In the genomic region with DNA sequence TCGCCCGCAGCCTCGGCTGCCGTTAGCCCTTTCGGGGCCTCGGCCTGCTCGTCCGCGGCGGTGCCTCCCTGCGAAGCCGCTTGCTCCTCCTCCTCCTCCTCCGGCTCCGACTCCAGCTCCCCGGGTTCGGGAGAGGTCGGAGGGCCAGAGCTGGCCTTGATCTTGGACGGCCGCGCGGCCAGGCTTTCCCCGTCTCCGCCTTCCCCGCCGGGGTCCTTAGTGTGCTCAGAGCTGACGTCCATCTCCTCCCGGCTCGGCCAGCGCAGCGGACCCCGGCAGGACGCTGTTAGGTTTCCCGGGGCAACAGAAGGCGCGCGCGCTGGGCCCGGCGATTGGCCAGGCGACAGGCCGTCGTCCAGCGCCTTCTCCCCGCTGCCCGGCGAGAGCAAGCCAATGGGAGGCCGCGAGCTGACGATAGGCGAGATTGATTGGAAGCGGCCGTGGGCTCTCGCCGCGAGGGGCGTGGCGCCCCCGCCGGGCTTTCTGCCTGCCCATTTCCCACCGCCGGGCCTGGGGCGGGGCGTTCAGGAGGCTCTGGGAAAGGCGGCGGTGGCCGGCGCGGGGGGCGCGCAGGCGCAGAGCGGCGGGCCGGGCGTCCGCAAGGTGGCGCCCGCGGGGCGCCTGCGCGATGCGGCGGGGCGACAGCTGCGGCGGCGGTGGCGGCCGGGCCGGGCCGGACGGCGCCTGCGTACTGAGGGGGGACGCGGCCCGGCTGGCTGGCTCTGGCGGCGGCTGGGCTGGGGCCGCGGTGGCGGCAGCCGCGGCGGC, we compare ENCODE assay signal across 1 cellular context.
A peak's percentile ranks its signal among the peaks of the same experiment; 100 is the strongest.
TF ChIP-seq lines count a peak whose summit lies in the region.

A gene with protein sequence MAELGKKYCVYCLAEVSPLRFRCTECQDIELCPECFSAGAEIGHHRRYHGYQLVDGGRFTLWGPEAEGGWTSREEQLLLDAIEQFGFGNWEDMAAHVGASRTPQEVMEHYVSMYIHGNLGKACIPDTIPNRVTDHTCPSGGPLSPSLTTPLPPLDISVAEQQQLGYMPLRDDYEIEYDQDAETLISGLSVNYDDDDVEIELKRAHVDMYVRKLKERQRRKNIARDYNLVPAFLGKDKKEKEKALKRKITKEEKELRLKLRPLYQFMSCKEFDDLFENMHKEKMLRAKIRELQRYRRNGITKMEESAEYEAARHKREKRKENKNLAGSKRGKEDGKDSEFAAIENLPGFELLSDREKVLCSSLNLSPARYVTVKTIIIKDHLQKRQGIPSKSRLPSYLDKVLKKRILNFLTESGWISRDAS (plus strand): TSS at position 676 of the 768 bp plus-strand sequence. CDS start 208 bp downstream, outside the sequence.

TF ChIP-seq in HepG2, 621 proteins besides CTCF, POLR2A, EP300 and RAD21 (continued from another document and continues in another):
- TF ChIP-seq ZNF318 (CRISPR knock-in tag; IDR thresholded peaks at IDR 0.05), result no peak
- no peak for TF ChIP-seq SRY (CRISPR knock-in tag; IDR thresholded peaks at IDR 0.05)
- no peak for TF ChIP-seq MXD3 (CRISPR knock-in tag; IDR thresholded peaks at IDR 0.05)
- no peak for TF ChIP-seq IRX3 (CRISPR knock-in tag; IDR thresholded peaks at IDR 0.05; ENCODE audit: borderline replicate concordance, low read depth)
- no peak for TF ChIP-seq NKX3-1 (CRISPR knock-in tag; IDR thresholded peaks at IDR 0.05)
- TF ChIP-seq TBX2 (CRISPR knock-in tag; IDR thresholded peaks at IDR 0.05; ENCODE audit: borderline replicate concordance), result no peak; the same call in none of the 2 replicates
- TF ChIP-seq CAMTA2 (CRISPR knock-in tag; IDR thresholded peaks at IDR 0.05; ENCODE audit: borderline replicate concordance), result no peak
- TF ChIP-seq, protein P1, sequence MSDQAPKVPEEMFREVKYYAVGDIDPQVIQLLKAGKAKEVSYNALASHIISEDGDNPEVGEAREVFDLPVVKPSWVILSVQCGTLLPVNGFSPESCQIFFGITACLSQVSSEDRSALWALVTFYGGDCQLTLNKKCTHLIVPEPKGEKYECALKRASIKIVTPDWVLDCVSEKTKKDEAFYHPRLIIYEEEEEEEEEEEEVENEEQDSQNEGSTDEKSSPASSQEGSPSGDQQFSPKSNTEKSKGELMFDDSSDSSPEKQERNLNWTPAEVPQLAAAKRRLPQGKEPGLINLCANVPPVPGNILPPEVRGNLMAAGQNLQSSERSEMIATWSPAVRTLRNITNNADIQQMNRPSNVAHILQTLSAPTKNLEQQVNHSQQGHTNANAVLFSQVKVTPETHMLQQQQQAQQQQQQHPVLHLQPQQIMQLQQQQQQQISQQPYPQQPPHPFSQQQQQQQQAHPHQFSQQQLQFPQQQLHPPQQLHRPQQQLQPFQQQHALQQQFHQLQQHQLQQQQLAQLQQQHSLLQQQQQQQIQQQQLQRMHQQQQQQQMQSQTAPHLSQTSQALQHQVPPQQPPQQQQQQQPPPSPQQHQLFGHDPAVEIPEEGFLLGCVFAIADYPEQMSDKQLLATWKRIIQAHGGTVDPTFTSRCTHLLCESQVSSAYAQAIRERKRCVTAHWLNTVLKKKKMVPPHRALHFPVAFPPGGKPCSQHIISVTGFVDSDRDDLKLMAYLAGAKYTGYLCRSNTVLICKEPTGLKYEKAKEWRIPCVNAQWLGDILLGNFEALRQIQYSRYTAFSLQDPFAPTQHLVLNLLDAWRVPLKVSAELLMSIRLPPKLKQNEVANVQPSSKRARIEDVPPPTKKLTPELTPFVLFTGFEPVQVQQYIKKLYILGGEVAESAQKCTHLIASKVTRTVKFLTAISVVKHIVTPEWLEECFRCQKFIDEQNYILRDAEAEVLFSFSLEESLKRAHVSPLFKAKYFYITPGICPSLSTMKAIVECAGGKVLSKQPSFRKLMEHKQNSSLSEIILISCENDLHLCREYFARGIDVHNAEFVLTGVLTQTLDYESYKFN (CRISPR knock-in tag; conservative IDR thresholded peaks at IDR 0.05), result no peak
- TF ChIP-seq ZNF160 (CRISPR knock-in tag; IDR thresholded peaks at IDR 0.05), result no peak
- TF ChIP-seq IKZF1 (IDR thresholded peaks at IDR 0.05), result no peak
- TF ChIP-seq, protein P2, sequence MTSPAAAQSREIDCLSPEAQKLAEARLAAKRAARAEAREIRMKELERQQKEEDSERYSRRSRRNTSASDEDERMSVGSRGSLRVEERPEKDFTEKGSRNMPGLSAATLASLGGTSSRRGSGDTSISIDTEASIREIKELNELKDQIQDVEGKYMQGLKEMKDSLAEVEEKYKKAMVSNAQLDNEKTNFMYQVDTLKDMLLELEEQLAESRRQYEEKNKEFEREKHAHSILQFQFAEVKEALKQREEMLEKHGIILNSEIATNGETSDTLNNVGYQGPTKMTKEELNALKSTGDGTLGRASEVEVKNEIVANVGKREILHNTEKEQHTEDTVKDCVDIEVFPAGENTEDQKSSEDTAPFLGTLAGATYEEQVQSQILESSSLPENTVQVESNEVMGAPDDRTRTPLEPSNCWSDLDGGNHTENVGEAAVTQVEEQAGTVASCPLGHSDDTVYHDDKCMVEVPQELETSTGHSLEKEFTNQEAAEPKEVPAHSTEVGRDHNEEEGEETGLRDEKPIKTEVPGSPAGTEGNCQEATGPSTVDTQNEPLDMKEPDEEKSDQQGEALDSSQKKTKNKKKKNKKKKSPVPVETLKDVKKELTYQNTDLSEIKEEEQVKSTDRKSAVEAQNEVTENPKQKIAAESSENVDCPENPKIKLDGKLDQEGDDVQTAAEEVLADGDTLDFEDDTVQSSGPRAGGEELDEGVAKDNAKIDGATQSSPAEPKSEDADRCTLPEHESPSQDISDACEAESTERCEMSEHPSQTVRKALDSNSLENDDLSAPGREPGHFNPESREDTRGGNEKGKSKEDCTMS (CRISPR knock-in tag; conservative IDR thresholded peaks at IDR 0.05), result no peak
- TF ChIP-seq THYN1 (CRISPR knock-in tag; IDR thresholded peaks at IDR 0.05; ENCODE audit: borderline replicate concordance, low read depth), result no peak
- no peak for TF ChIP-seq GZF1 (CRISPR knock-in tag; IDR thresholded peaks at IDR 0.05)
- no peak for TF ChIP-seq CEBPG (CRISPR knock-in tag; IDR thresholded peaks at IDR 0.05)
- TF ChIP-seq, protein P3, sequence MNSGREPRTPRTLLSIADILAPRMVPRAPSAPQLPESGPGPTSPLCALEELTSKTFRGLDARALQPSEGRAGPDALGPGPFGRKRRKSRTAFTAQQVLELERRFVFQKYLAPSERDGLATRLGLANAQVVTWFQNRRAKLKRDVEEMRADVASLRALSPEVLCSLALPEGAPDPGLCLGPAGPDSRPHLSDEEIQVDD (CRISPR knock-in tag; IDR thresholded peaks at IDR 0.05; ENCODE audit: borderline replicate concordance), result no peak
- TF ChIP-seq ZNF329 (CRISPR knock-in tag; IDR thresholded peaks at IDR 0.05; ENCODE audit: low read depth), result no peak
- peak; percentile 70; the same call in 1 of the 2 replicates for TF ChIP-seq ZNF563 (CRISPR knock-in tag; IDR thresholded peaks at IDR 0.05)
- no peak for TF ChIP-seq NFATC3 (CRISPR knock-in tag; IDR thresholded peaks at IDR 0.05)
- TF ChIP-seq ZNF790 (CRISPR knock-in tag; IDR thresholded peaks at IDR 0.05; ENCODE audit: borderline replicate concordance), result no peak
- TF ChIP-seq ZNF143 (CRISPR knock-in tag; IDR thresholded peaks at IDR 0.05), result no peak
- no peak for TF ChIP-seq ZUFSP (CRISPR knock-in tag; IDR thresholded peaks at IDR 0.05; ENCODE audit: borderline replicate concordance)
- TF ChIP-seq HDAC6 (IDR thresholded peaks at IDR 0.05; ENCODE audit: low read depth, low read length), result no peak
- TF ChIP-seq ZNF776 (CRISPR knock-in tag; IDR thresholded peaks at IDR 0.05), result no peak
- TF ChIP-seq HNF4G (IDR thresholded peaks at IDR 0.05; ENCODE audit: borderline replicate concordance, low read depth, low read length), result no peak
- TF ChIP-seq HNF4G (CRISPR knock-in tag; IDR thresholded peaks at IDR 0.05; ENCODE audit: borderline replicate concordance, low read depth), result no peak
- 0 out of 2 replicates have a peak, but pooled peaks have one; percentile 13 for TF ChIP-seq ZNF607 (CRISPR knock-in tag; IDR thresholded peaks at IDR 0.05; ENCODE audit: borderline replicate concordance)
- TF ChIP-seq SALL1 (CRISPR knock-in tag; IDR thresholded peaks at IDR 0.05), result no peak; the same call in 1 of the 2 replicates
- no peak for TF ChIP-seq PBX2 (CRISPR knock-in tag; IDR thresholded peaks at IDR 0.05)
- TF ChIP-seq ADNP (CRISPR knock-in tag; IDR thresholded peaks at IDR 0.05), result no peak
